25 cellular contexts compared by ENCODE assay signal in genomic region chr2:206445948-206446347, GRCh38. TPM values are rescaled to one million over a fixed set of nuclear protein-coding genes. Genes with fewer than 3 reads are reported as not detected.
A peak's percentile ranks its signal among the peaks of the same experiment; 100 is the strongest.
DNase-seq lines count a peak whose midpoint lies in the region; ATAC-seq and TF ChIP-seq lines count a peak whose summit lies in the region.
"Had no signal": no experiment of that assay in that cellular context is flagged by ENCODE, and none has a peak within 500 bp of the region (broad histone marks: within the 10 kb centered on the region; RNA-seq: fewer than 3 reads in every experiment).

No MANE protein-coding gene starts in this region.

- no peaks in the 10 kb centered on the region for H3K9me3 ChIP-seq in Caco-2
- no peaks in the 10 kb centered on the region for H3K9me3 ChIP-seq in OCI-LY3 (ENCODE audit: insufficient read depth, low read length)
- no peaks in the 10 kb centered on the region for H3K9me3 ChIP-seq in neural cell (ENCODE audit: low read length)
- H3K9me3 ChIP-seq in MM.1S (replicated peaks; ENCODE audit: insufficient read depth, low read length): no peaks in the 10 kb centered on the region
- H3K9me3 ChIP-seq in Peyer's patch: no peaks in the 10 kb centered on the region
- H3K9me3 ChIP-seq: BE2C, SK-N-SH had no signal

- no peak for TF ChIP-seq RAD21 in neural cell (conservative IDR thresholded peaks at IDR 0.05)

- DNase-seq in Caco-2 (no peak), MM.1S (no peak), retina (no peak), Peyer's patch (no peak)
- DNase-seq: 8988T; ACHN; BE2C; Calu3; CD8-positive, alpha-beta memory T cell; DMS153; DND-41; NCI-H1048; NCI-H1417 treated with DMSO at 0.1 percent for 48 hours; NCI-H1694 treated with DMSO at 0.1 percent for 48 hours; NCI-H2081; NCI-H526 treated with DMSO at 0.1 percent for 48 hours; SK-N-SH had no signal

- peaks cover 28% of the 10 kb centered on the region for H3K4me1 Mint-ChIP-seq in Caco-2 (ENCODE audit: low read depth, unreplicated experiment)

- TF ChIP-seq POLR2A in Peyer's patch (IDR thresholded peaks at IDR 0.05): no peak

- H3K4me1 ChIP-seq in Caco-2 (peaks cover 43% of the 10 kb centered on the region), OCI-LY3 (ENCODE audit: low read length) (peaks cover 56% of the 10 kb centered on the region), MM.1S (ENCODE audit: low read length) (peaks cover 15% of the 10 kb centered on the region), Peyer's patch (peaks cover 0 to 15% (median 0%) of the 10 kb centered on the region in 4 donors)

- H3K27ac ChIP-seq in OCI-LY3 (ENCODE audit: low read length) (no peak overlapping the region), neural cell (ENCODE audit: low read length) (no peak overlapping the region), MM.1S (ENCODE audit: low read length) (no peak overlapping the region), Peyer's patch (no peak overlapping the region)
- H3K27ac ChIP-seq: HL-60, KMS-11 had no signal

- BruUV-seq in Caco-2 (replicated peaks; lab: Mats Ljungman, UMichigan): no TSS peak

- H3K4me3 ChIP-seq in Caco-2 (ENCODE audit: low read depth, low read length): no peak overlapping the region
- H3K4me3 ChIP-seq in OCI-LY3 (ENCODE audit: low read length): peak overlapping the region; percentile 21
- H3K4me3 ChIP-seq in neural cell (ENCODE audit: low read length): peak overlapping the region; percentile 73
- H3K4me3 ChIP-seq in MM.1S (ENCODE audit: low read length): no peak overlapping the region
- H3K4me3 ChIP-seq in Peyer's patch: no peak overlapping the region

- ATAC-seq in GM18870 (IDR thresholded peaks at IDR 0.05; ENCODE audit: unreplicated experiment) (peak; percentile 56), GM21786 (IDR thresholded peaks at IDR 0.05; ENCODE audit: unreplicated experiment) (no peak)

- POLR2A ChIA-PET in Caco-2 (lab: Charles Lee): no interaction called here

- H3K27ac Mint-ChIP-seq in Caco-2 (ENCODE audit: unreplicated experiment): no peak overlapping the region
- H3K27ac Mint-ChIP-seq: CD14-positive monocyte; CD8-positive, alpha-beta memory T cell; IgD-negative memory B cell had no signal

- H3K36me3 ChIP-seq in Caco-2 (ENCODE audit: control insufficient read depth, insufficient read depth, low read length): no peaks in the 10 kb centered on the region
- H3K36me3 ChIP-seq in OCI-LY3 (replicated peaks; ENCODE audit: low read depth, low read length): no peaks in the 10 kb centered on the region
- H3K36me3 ChIP-seq in neural cell (ENCODE audit: insufficient read depth, low read length): no peaks in the 10 kb centered on the region
- H3K36me3 ChIP-seq in MM.1S (replicated peaks; ENCODE audit: insufficient read depth, low read length): no peaks in the 10 kb centered on the region
- no peaks in the 10 kb centered on the region for H3K36me3 ChIP-seq in Peyer's patch
- H3K36me3 ChIP-seq: BE2C had no signal

- H3K9me2 ChIP-seq in neural cell (ENCODE audit: insufficient read depth, low read length) (no peaks in the 10 kb centered on the region), MM.1S (replicated peaks; ENCODE audit: insufficient read depth, low read length) (no peaks in the 10 kb centered on the region)
- H3K9me2 ChIP-seq: SK-N-SH had no signal

- H3K4me2 ChIP-seq in OCI-LY3 (ENCODE audit: low read length): peak overlapping the region; percentile 72
- H3K4me2 ChIP-seq in neural cell (ENCODE audit: low read length): peak overlapping the region; percentile 81
- no peak overlapping the region for H3K4me2 ChIP-seq in MM.1S (ENCODE audit: low read depth, low read length)
- H3K4me2 ChIP-seq: KMS-11, SK-N-SH had no signal

- H3K9me3 Mint-ChIP-seq in Caco-2 (ENCODE audit: unreplicated experiment): peaks cover 5% of the 10 kb centered on the region

- peak overlapping the region; percentile 85 for H3K4me3 Mint-ChIP-seq in Caco-2 (ENCODE audit: unreplicated experiment)
- H3K4me3 Mint-ChIP-seq: CD8-positive, alpha-beta memory T cell; IgD-negative memory B cell had no signal

- H3K9ac ChIP-seq in OCI-LY3 (ENCODE audit: low read length): no peak overlapping the region
- peak overlapping the region; percentile 85 for H3K9ac ChIP-seq in neural cell (ENCODE audit: low read length)
- no peak overlapping the region for H3K9ac ChIP-seq in MM.1S (ENCODE audit: low read length)
- H3K9ac ChIP-seq: KMS-11, SK-N-SH had no signal

- H3K27me3 ChIP-seq in Caco-2 (replicated peaks; ENCODE audit: control insufficient read depth, insufficient read depth, low read length) (no peaks in the 10 kb centered on the region), OCI-LY3 (ENCODE audit: low read depth, low read length) (0 out of 2 replicates have a peak, but pooled peaks cover 2% of the 10 kb centered on the region), neural cell (ENCODE audit: insufficient read depth, low read depth, low read length) (no peaks in the 10 kb centered on the region), MM.1S (replicated peaks; ENCODE audit: insufficient read depth, low read length) (0 out of 2 replicates have a peak, but pooled peaks cover 6% of the 10 kb centered on the region), Peyer's patch (peaks cover 0 to 16% of the 10 kb centered on the region in 2 donors)
- H3K27me3 ChIP-seq: BE2C had no signal

- peaks cover 8% of the 10 kb centered on the region for H3K36me3 Mint-ChIP-seq in Caco-2 (ENCODE audit: insufficient read depth, unreplicated experiment)
- H3K36me3 Mint-ChIP-seq: CD8-positive, alpha-beta memory T cell had no signal

- H3F3A ChIP-seq in neural cell (ENCODE audit: insufficient read depth, low read length, poor library complexity, severe bottlenecking) (no peaks in the 10 kb centered on the region), MM.1S (ENCODE audit: insufficient read depth, low read length) (no peaks in the 10 kb centered on the region)

- no peaks in the 10 kb centered on the region for H4K20me1 ChIP-seq in OCI-LY3 (ENCODE audit: insufficient read depth, low read length)
- no peaks in the 10 kb centered on the region for H4K20me1 ChIP-seq in neural cell (ENCODE audit: insufficient read depth)
- no peaks in the 10 kb centered on the region for H4K20me1 ChIP-seq in MM.1S (ENCODE audit: insufficient read depth, low read length)

- TF ChIP-seq EP300 in neural cell (conservative IDR thresholded peaks at IDR 0.05; ENCODE audit: poor library complexity, severe bottlenecking): no peak

- H3K79me2 ChIP-seq in OCI-LY3 (ENCODE audit: low read length) (peaks cover 3% of the 10 kb centered on the region; the same call in 1 of the 2 replicates), neural cell (replicated peaks; ENCODE audit: insufficient read depth, low read length) (peaks cover 45% of the 10 kb centered on the region), MM.1S (ENCODE audit: low read length) (no peaks in the 10 kb centered on the region)

- H3K27me3 Mint-ChIP-seq in Caco-2 (ENCODE audit: insufficient read depth, unreplicated experiment): no peaks in the 10 kb centered on the region

- H2AFZ ChIP-seq in OCI-LY3 (ENCODE audit: low read depth, low read length) (no peak overlapping the region), neural cell (ENCODE audit: low read depth, low read length) (no peak overlapping the region), MM.1S (ENCODE audit: low read length) (no peak overlapping the region)

- no peak for TF ChIP-seq CTCF in Caco-2 (IDR thresholded peaks at IDR 0.05; ENCODE audit: insufficient read depth in 1 of 2, low read depth in 1 of 2, low read length in 1 of 2, severe bottlenecking in 1 of 2, unreplicated experiment in 1 of 2)
- no peak for TF ChIP-seq CTCF in OCI-LY3 (IDR thresholded peaks at IDR 0.05; ENCODE audit: low read depth, low read length)
- TF ChIP-seq CTCF in neural cell (IDR thresholded peaks at IDR 0.05; ENCODE audit: poor library complexity, severe bottlenecking): no peak
- no peak for TF ChIP-seq CTCF in MM.1S (IDR thresholded peaks at IDR 0.05; ENCODE audit: low read length)
- TF ChIP-seq CTCF in Peyer's patch (IDR thresholded peaks at IDR 0.05): no peak

- intact Hi-C loops in Caco-2 (cut with micrococcal nuclease; ENCODE audit: unreplicated experiment): loop anchor here (2.0 to 5.0 kb wide), 2 partner anchors 43 to 111 kb away; no protein-coding TSS in a partner anchor

- CTCF ChIA-PET in Caco-2 (lab: Charles Lee): no interaction called here

TF ChIP-seq in neural cell, 6 proteins besides CTCF, POLR2A, EP300 and RAD21:
- TF ChIP-seq POLR2AphosphoS5 (IDR thresholded peaks at IDR 0.05): no peak
- no peak for TF ChIP-seq SMC3 (conservative IDR thresholded peaks at IDR 0.05; ENCODE audit: poor library complexity)
- TF ChIP-seq REST (IDR thresholded peaks at IDR 0.05; ENCODE audit: borderline replicate concordance): no peak
- no peak for TF ChIP-seq MXI1 (conservative IDR thresholded peaks at IDR 0.05; ENCODE audit: poor library complexity, severe bottlenecking)
- TF ChIP-seq TAF1 (IDR thresholded peaks at IDR 0.05; ENCODE audit: low read depth): no peak
- TF ChIP-seq EZH2 (IDR thresholded peaks at IDR 0.05; ENCODE audit: borderline replicate concordance, insufficient read depth, low read length, poor library complexity, severe bottlenecking): no peak

RNA-seq across cellular contexts. Expression of gene ADAM23, which starts 2.6 kb away (rescaled TPM):
- total RNA-seq in Caco-2 (2022): 46.8 and 55.1 TPM in 2 replicates
- 55.0 and 75.2 TPM in 2 replicates for polyA plus RNA-seq in neural cell
- polyA minus RNA-seq in neural cell: 62.8 and 82.9 TPM in 2 replicates
- total RNA-seq in Peyer's patch: 1 to 10 TPM in 2 of 4 donors, under 1 TPM in 2; 0.47 to 2.5 (median 1.4) TPM
- polyA plus RNA-seq: CD14-positive monocyte; CD8-positive, alpha-beta memory T cell; IgD-negative memory B cell had no signal

Comparison
In these comparisons a context has a peak if more than half of its experiments do, and no peak if none do; other contexts are left out.
1. H3K4me3 ChIP-seq: peak in OCI-LY3 (single experiment) and neural cell (single experiment); none in Caco-2 (single experiment), MM.1S (single experiment) and Peyer's patch (0 of 4).
2. RNA of gene ADAM23, which starts 2.6 kb away (total RNA-seq): 46.8 to 55.1 TPM in Caco-2; 0.47 to 2.5 TPM in Peyer's patch; every median in the first group is over 10 times any median in the second.